Comparison of ENCODE assay signal across 8 cellular contexts in genomic region chr18:79068946-79069791, GRCh38. TPM values are rescaled to one million over a fixed set of nuclear protein-coding genes. Genes with fewer than 3 reads are reported as not detected.
A peak's percentile ranks its signal among the peaks of the same experiment; 100 is the strongest.
DNase-seq lines count a peak whose midpoint lies in the region; ATAC-seq and TF ChIP-seq lines count a peak whose summit lies in the region.

TSS of gene ATP9B (plus strand) at chr18:79069394. CDS start at chr18:79069411, 17 bp downstream.

- TF ChIP-seq CTCF in PC-3 (conservative IDR thresholded peaks at IDR 0.05; ENCODE audit: low read depth, low read length) = no peak
- no peak for TF ChIP-seq CTCF in epithelial cell of proximal tubule (conservative IDR thresholded peaks at IDR 0.05; ENCODE audit: low read depth, low read length)

- BruUV-seq in PC-3 (replicated peaks; lab: Mats Ljungman, UMichigan) = no TSS peak

- ATAC-seq in GM21515 (IDR thresholded peaks at IDR 0.05; ENCODE audit: unreplicated experiment) = peak; percentile 89
- peak; percentile 93 for ATAC-seq in PC-3

- H3K79me2 ChIP-seq in PC-3 (ENCODE audit: low read length) = peaks cover 32% of the 10 kb centered on the region

- peak within 1 kb of the TSS; percentile 93 for H3K9ac ChIP-seq in PC-3 (ENCODE audit: low read length)
- peak within 1 kb of the TSS; percentile 92 to 93 for H3K9ac ChIP-seq in mucosa of rectum (ENCODE audit: low read depth in 1 of 2, low read length in 2 of 2)

- H3K36me3 ChIP-seq in PC-3 (ENCODE audit: low read depth, low read length) (no peaks in the 10 kb centered on the region), mucosa of rectum (ENCODE audit: control insufficient read depth in 2 of 2, insufficient read depth in 2 of 2, low read length in 2 of 2) (no peaks in the 10 kb centered on the region)

- H3K27ac ChIP-seq in PC-3 (ENCODE audit: low read length) (0 out of 2 replicates have a peak within 1 kb of the TSS, but pooled peaks have one; percentile 12), mucosa of rectum (ENCODE audit: low read depth in 2 of 2, low read length in 2 of 2) (peak within 1 kb of the TSS; percentile 87 to 90)

- no peaks in the 10 kb centered on the region for H3K9me3 ChIP-seq in PC-3 (ENCODE audit: low read length)
- H3K9me3 ChIP-seq in mucosa of rectum (ENCODE audit: control insufficient read depth in 2 of 2, low read length in 2 of 2) = peaks cover 0 to 3% of the 10 kb centered on the region in 2 donors

- H3K9me2 ChIP-seq in PC-3 (replicated peaks; ENCODE audit: low read length) = no peaks in the 10 kb centered on the region

- H3K4me3 ChIP-seq in PC-3 (ENCODE audit: low read length) (peak within 1 kb of the TSS; percentile 87), epithelial cell of proximal tubule (ENCODE audit: low read depth, low read length) (peak within 1 kb of the TSS; percentile 66), mucosa of rectum (ENCODE audit: low read length in 2 of 2) (peak within 1 kb of the TSS; percentile 79 to 94)

- intact Hi-C loops in PC-3 (cut with micrococcal nuclease) = no loop called here

- CTCF ChIA-PET in PC-3 (lab: Charles Lee) = no interaction called here

- DNase-seq in DMS 273 treated with DMSO at 0.1 percent for 48 hours (lab: John Stamatoyannopoulos, UW) = peak; percentile 85
- peak; percentile 84 for DNase-seq in HuH-7 (ENCODE audit: low spot score)
- peak; percentile 92 for DNase-seq in PC-3
- DNase-seq in activated T-cell treated with anti-CD3 and anti-CD28 coated beads for 48 hours (ENCODE audit: low read depth) = peak; percentile 99
- DNase-seq in epithelial cell of proximal tubule (ENCODE audit: low read depth) = peak; percentile 56
- peak; percentile 99 for DNase-seq in stimulated activated CD8-positive, alpha-beta memory T cell treated with anti-CD3 and anti-CD28 coated beads, Interleukin-4, amount 100 ng/mL, for 48 hours

- peak within 1 kb of the TSS; percentile 85 for H3K4me2 ChIP-seq in PC-3 (ENCODE audit: low read length)

- H3K4me1 ChIP-seq in PC-3 (ENCODE audit: insufficient read depth, low read length) (peaks cover 10% of the 10 kb centered on the region), mucosa of rectum (ENCODE audit: control insufficient read depth in 2 of 2, insufficient read depth in 2 of 2, low read length in 2 of 2) (peaks cover 13 to 15% of the 10 kb centered on the region in 2 donors)

- H3K27me3 ChIP-seq in PC-3 (ENCODE audit: low read length) (no peaks in the 10 kb centered on the region), mucosa of rectum (ENCODE audit: control insufficient read depth in 2 of 2, insufficient read depth in 2 of 2, low read length in 2 of 2) (no peaks in the 10 kb centered on the region)

- H2AFZ ChIP-seq in PC-3 (ENCODE audit: low read length) = peak within 1 kb of the TSS; percentile 84

- no peaks in the 10 kb centered on the region for H4K20me1 ChIP-seq in PC-3 (ENCODE audit: low read length)

- POLR2A ChIA-PET in PC-3 (lab: Charles Lee; ENCODE audit: unreplicated experiment) = interaction anchor here (0.6 kb wide), 1 partner anchor 84 kb away, joined by 8 read pairs; no protein-coding TSS in a partner anchor

- no peaks in the 10 kb centered on the region for H3F3A ChIP-seq in PC-3 (ENCODE audit: low read length, unreplicated experiment)

RNA-seq across cellular contexts. Expression of gene ATP9B, which starts in this region (rescaled TPM):
- total RNA-seq in PC-3 (2014; rRNA removed) (15.6 and 16.0 TPM in 2 replicates), epithelial cell of proximal tubule (10.7 and 22.7 TPM in 2 replicates)

Comparison
In these comparisons a context has a peak if more than half of its experiments do, and no peak if none do; other contexts are left out.
1. Peak in every context shown above with its lines: DNase-seq, ATAC-seq, H3K4me3 ChIP-seq and H3K27ac ChIP-seq.